ENCODE assay signal across 8 cellular contexts in the genomic region with DNA sequence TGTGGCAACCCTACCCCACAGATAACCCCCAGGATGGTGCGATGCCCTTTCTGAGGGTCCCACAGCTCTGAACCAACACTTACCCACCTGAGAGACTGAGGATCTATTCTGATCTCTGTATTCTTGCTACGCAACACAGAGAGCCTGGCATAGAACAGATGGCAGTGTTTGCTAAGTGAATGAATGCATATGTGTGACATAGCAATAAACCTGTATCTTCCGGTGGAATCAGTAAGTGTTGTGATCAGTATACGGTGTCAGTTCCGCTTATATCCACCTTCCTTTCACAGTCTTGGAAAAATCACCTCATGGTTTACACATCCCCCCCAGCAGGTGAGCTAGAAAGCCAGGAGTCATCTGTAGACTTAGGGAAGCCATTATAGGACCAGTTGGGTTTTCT. TPM values are rescaled to one million over a fixed set of nuclear protein-coding genes. Genes with fewer than 3 reads are reported as not detected.
DNase-seq lines count a peak whose midpoint lies in the region; ATAC-seq, FAIRE-seq and TF ChIP-seq lines count a peak whose summit lies in the region.

No MANE protein-coding gene starts in this region.

- in situ Hi-C loops in IMR-90 (cut with MboI; ENCODE audit: low sequenced_read_pairs) = loop anchor here (10.0 kb wide), 1 partner anchor 55 kb away; no protein-coding TSS in a partner anchor
- in situ Hi-C loops in K562 (cut with MboI) = no loop called here

- 0 out of 2 replicates have a peak overlapping the region, but pooled peaks have one; percentile 24 for H3K56ac ChIP-seq in IMR-90 (ENCODE audit: extremely low read depth, insufficient read depth, low read length)

- no peaks in the 10 kb centered on the region for H3K79me1 ChIP-seq in IMR-90 (ENCODE audit: low read depth in 1 of 2, low read length in 2 of 2)

- no peak for TF ChIP-seq CTCF in IMR-90 (conservative IDR thresholded peaks at IDR 0.05; ENCODE audit: low read depth, low read length)
- no peak for TF ChIP-seq CTCF in K562 (IDR thresholded peaks at IDR 0.05 in 2 of 3, conservative IDR thresholded peaks at IDR 0.05 in 1 of 3; ENCODE audit: insufficient read depth in 2 of 3, low read depth in 1 of 3, low read length in 3 of 3)
- no peak for TF ChIP-seq CTCF in lower leg skin (IDR thresholded peaks at IDR 0.05)

- H3K4me3 ChIP-seq in IMR-90 (ENCODE audit: insufficient read depth, low read depth, low read length) (no peak overlapping the region), K562 (no peak overlapping the region), mucosa of stomach (ENCODE audit: low read length) (no peak overlapping the region), lower leg skin (ENCODE audit: low read depth, poor library complexity, severe bottlenecking) (no peak overlapping the region)

- H3K79me2 ChIP-seq in K562 (ENCODE audit: control insufficient read depth, insufficient read depth, low read length) = no peaks in the 10 kb centered on the region

- CTCF ChIA-PET in IMR-90 (lab: Yijun Ruan, JAX) = interaction anchor here (0.6 kb wide), 1 partner anchor 459 kb away, joined by 3 read pairs; no protein-coding TSS in a partner anchor
- CTCF ChIA-PET in K562 (lab: Yijun Ruan, JAX; ENCODE audit: low intra/inter-chr PET ratio) = no interaction called here

- no peak for TF ChIP-seq POLR2A in IMR-90 (IDR thresholded peaks at IDR 0.05; ENCODE audit: low read depth, low read length)
- no peak for TF ChIP-seq POLR2A in K562 (conservative IDR thresholded peaks at IDR 0.05)
- no peak for TF ChIP-seq POLR2A in lower leg skin (IDR thresholded peaks at IDR 0.05)

- no peak for FAIRE-seq in K562 (lab: Jason Lieb, UNC)

- peak overlapping the region; percentile 69 to 93; a peak in 1 of 4 replicates for H4K8ac ChIP-seq in IMR-90 (ENCODE audit: low read depth in 2 of 2, low read length in 2 of 2)

- H3K9me3 ChIP-seq in IMR-90 (ENCODE audit: control insufficient read depth, insufficient read depth, low read length) = no peaks in the 10 kb centered on the region
- no peaks in the 10 kb centered on the region for H3K9me3 ChIP-seq in K562 (replicated peaks; ENCODE audit: control insufficient read depth, insufficient read depth, low read depth, low read length)
- H3K9me3 ChIP-seq in mucosa of stomach (ENCODE audit: control insufficient read depth, low read length) = no peaks in the 10 kb centered on the region

- H3K27ac ChIP-seq in IMR-90 (ENCODE audit: insufficient read depth, low read length) (no peak overlapping the region), K562 (ENCODE audit: extremely low read depth, low read depth, low read length) (no peak overlapping the region)

- DNase-seq in AML-193 (lab: John Stamatoyannopoulos, UW) (peak; percentile 9 to 32), IMR-90 (no peak), K562 (ENCODE audit: extremely low read depth in 1 of 4, low spot score in 3 of 4) (no peak), lower leg skin (ENCODE audit: low spot score in 2 of 2) (no peak), Right ventricle myocardium superior (no peak)

- H4K91ac ChIP-seq in IMR-90 (ENCODE audit: insufficient read depth, low read depth, low read length) = peak overlapping the region; percentile 32; the same call in 1 of the 2 replicates

- no peak overlapping the region; the same call in 1 of the 2 replicates for H3K23ac ChIP-seq in IMR-90 (ENCODE audit: low read depth, low read length)

- ATAC-seq in IMR-90 (ENCODE audit: low read depth) (no peak), K562 (no peak), HG03159 (IDR thresholded peaks at IDR 0.05; ENCODE audit: unreplicated experiment) (no peak), HG03354 (IDR thresholded peaks at IDR 0.05; ENCODE audit: poor library complexity, severe bottlenecking, unreplicated experiment) (no peak), Right ventricle myocardium superior (ENCODE audit: poor library complexity) (no peak)

- no peak overlapping the region for H2BK5ac ChIP-seq in IMR-90 (ENCODE audit: low read depth, low read length, poor library complexity, severe bottlenecking)

- H3K36me3 ChIP-seq in IMR-90 (ENCODE audit: control insufficient read depth, insufficient read depth, low read length) (no peaks in the 10 kb centered on the region), K562 (ENCODE audit: control insufficient read depth, insufficient read depth, low read length) (no peaks in the 10 kb centered on the region), mucosa of stomach (ENCODE audit: control insufficient read depth, insufficient read depth, low read length) (no peaks in the 10 kb centered on the region)

- H3K9me1 ChIP-seq in IMR-90 (ENCODE audit: insufficient read depth, low read length) = no peaks in the 10 kb centered on the region; the same call in 1 of the 2 replicates
- H3K9me1 ChIP-seq in K562 (ENCODE audit: control insufficient read depth, insufficient read depth, low read length) = no peaks in the 10 kb centered on the region

- peak overlapping the region; percentile 64; the same call in 1 of the 2 replicates for H3K4me2 ChIP-seq in IMR-90 (ENCODE audit: low read depth, low read length)
- no peak overlapping the region for H3K4me2 ChIP-seq in K562 (ENCODE audit: insufficient read depth, low read length)

- H3K4me1 ChIP-seq in IMR-90 (ENCODE audit: control insufficient read depth, insufficient read depth, low read length) (peaks cover 4% of the 10 kb centered on the region; the same call in 1 of the 2 replicates), K562 (replicated peaks in 1 of 2; ENCODE audit: control insufficient read depth in 2 of 2, insufficient read depth in 2 of 2, low read length in 2 of 2) (peaks cover 6 to 11% of the 10 kb centered on the region in 2 experiments; a peak in 3 of 5 replicates), mucosa of stomach (ENCODE audit: control insufficient read depth, insufficient read depth, low read length) (peaks cover 10% of the 10 kb centered on the region)

- H2AFZ ChIP-seq in IMR-90 (replicated peaks; ENCODE audit: low read length, poor library complexity) = peak overlapping the region; percentile 90
- H2AFZ ChIP-seq in K562 (ENCODE audit: low read depth, low read length) = peak overlapping the region; percentile 38; the same call in 1 of the 2 replicates

- H2AK5ac ChIP-seq in IMR-90 (ENCODE audit: low read depth, low read length) = no peak overlapping the region

- no peak overlapping the region for H2AK9ac ChIP-seq in IMR-90 (replicated peaks; ENCODE audit: low read depth, low read length, poor library complexity)

- H2BK120ac ChIP-seq in IMR-90 (ENCODE audit: low read depth, low read length) = peak overlapping the region; percentile 85; the same call in 1 of the 2 replicates

- no peak for TF ChIP-seq EP300 in K562 (IDR thresholded peaks at IDR 0.05; ENCODE audit: low read length)

- no TSS peak for BruUV-seq in IMR-90 (replicated peaks; lab: Mats Ljungman, UMichigan)
- no TSS peak for BruUV-seq in K562 (replicated peaks; lab: Mats Ljungman, UMichigan)

- no peak overlapping the region for H2BK20ac ChIP-seq in IMR-90 (ENCODE audit: low read depth, low read length)

- H3K18ac ChIP-seq in IMR-90 (ENCODE audit: low read depth, low read length) = no peak overlapping the region

- peak overlapping the region; percentile 67; the same call in 1 of the 2 replicates for H3K4ac ChIP-seq in IMR-90 (ENCODE audit: low read depth, low read length)

- H4K5ac ChIP-seq in IMR-90 (ENCODE audit: low read depth, low read length) = no peak overlapping the region; the same call in 1 of the 2 replicates

- no CpG with 5 or more reads among the region's 5 CpGs for WGBS in IMR-90 (ENCODE audit: extremely low coverage in 2 of 2, insufficient read length in 1 of 2), 2 experiments
- WGBS in K562 (ENCODE audit: insufficient coverage, low coverage, missing lambda C conversion rate) = 70% methylated on average over 5 of the region's 5 CpGs
- 43 to 69% methylated on average over 5 of the region's 5 CpGs for WGBS in lower leg skin, 2 donors

- intact Hi-C loops in IMR-90 (cut with micrococcal nuclease) (no loop called here), K562 (cut with micrococcal nuclease) (no loop called here), lower leg skin (cut with DNase I; ENCODE audit: low total_unique reads) (no loop called here), Right ventricle myocardium superior (cut with DNase I) (no loop called here)

- H3K27me3 ChIP-seq in IMR-90 (ENCODE audit: control insufficient read depth, insufficient read depth, low read length) (peaks cover 16% of the 10 kb centered on the region), K562 (ENCODE audit: control insufficient read depth in 2 of 2, insufficient read depth in 2 of 2, low read length in 2 of 2) (no peaks in the 10 kb centered on the region; a peak in 2 of 5 replicates), mucosa of stomach (ENCODE audit: control insufficient read depth, insufficient read depth, low read length) (no peaks in the 10 kb centered on the region)

- POLR2A ChIA-PET in IMR-90 (lab: Charles Lee; ENCODE audit: unreplicated experiment) (no interaction called here), K562 (lab: Yijun Ruan, JAX) (no interaction called here)

- no peak overlapping the region for H2BK15ac ChIP-seq in IMR-90 (ENCODE audit: low read depth, low read length)

- H4K20me1 ChIP-seq in IMR-90 (ENCODE audit: insufficient read depth, low read length) = no peaks in the 10 kb centered on the region
- H4K20me1 ChIP-seq in K562 (replicated peaks; ENCODE audit: control insufficient read depth, insufficient read depth, low read length) = no peaks in the 10 kb centered on the region

- no peak for TF ChIP-seq RAD21 in IMR-90 (IDR thresholded peaks at IDR 0.05; ENCODE audit: low read length)
- no peak for TF ChIP-seq RAD21 in K562 (CRISPR knock-in tag; conservative IDR thresholded peaks at IDR 0.05 in 1 of 2, IDR thresholded peaks at IDR 0.05 in 1 of 2)

- dilution Hi-C loops in IMR-90 (cut with HindIII; ENCODE audit: low sequenced_read_pairs, unreplicated experiment) = no loop called here

- no peak overlapping the region for H3K9ac ChIP-seq in IMR-90 (ENCODE audit: low read depth, low read length)
- no peak overlapping the region for H3K9ac ChIP-seq in K562 (ENCODE audit: insufficient read depth in 1 of 2, low read depth in 2 of 2, low read length in 2 of 2)
- H3K9ac ChIP-seq in mucosa of stomach (ENCODE audit: low read length) = peak overlapping the region; percentile 32

- H3K14ac ChIP-seq in IMR-90 (replicated peaks; ENCODE audit: low read depth, low read length) = no peak overlapping the region

RNA-seq across cellular contexts. Expression of gene HSD17B10, which starts 5.9 kb away (rescaled TPM):
- 80.5 and 99.8 TPM in 2 replicates for total RNA-seq in IMR-90 (2012; rRNA removed)
- 118 and 125 TPM in 2 replicates for polyA plus RNA-seq in IMR-90 (2012; rRNA removed)
- polyA plus RNA-seq in IMR-90 (2012; cell fraction: cytosol; rRNA removed) = 142 and 162 TPM in 2 replicates
- polyA plus RNA-seq in IMR-90 (2012; cell fraction: nucleus; rRNA removed; ENCODE audit: low replicate concordance) = 53.3 and 65.7 TPM in 2 replicates
- total RNA-seq in K562 (2011; cell fraction: chromatin; rRNA removed; ENCODE audit: low replicate concordance) = 12.0 and 30.8 TPM in 2 replicates
- total RNA-seq in K562 (2011; cell fraction: nucleolus; rRNA removed) = 46.3 and 49.7 TPM in 2 replicates
- total RNA-seq in K562 (2011; cell fraction: nucleoplasm; rRNA removed) = 35.0 and 39.5 TPM in 2 replicates
- total RNA-seq in K562 (2014; rRNA removed) = 197 and 227 TPM in 2 replicates
- 105 and 146 TPM in 2 replicates for total RNA-seq in K562 (2014; rRNA removed; fragmentation: Illumina TruSeq; extraction: Trizol)
- 169 and 171 TPM in 2 replicates for total RNA-seq in K562 (2015; rRNA removed; fragmentation: Illumina TruSeq; extraction: Trizol)
- total RNA-seq in K562 (2021) = 202 and 205 TPM in 2 replicates
- polyA plus RNA-seq in K562 (2011; rRNA removed) = 187 and 209 TPM in 2 replicates
- polyA plus RNA-seq in K562 (2011; cell fraction: cytosol; rRNA removed) = 264 and 402 TPM in 2 replicates
- 82.9 and 102 TPM in 2 replicates for polyA plus RNA-seq in K562 (2011; cell fraction: nucleus; rRNA removed)
- 157 and 231 TPM in 2 replicates for polyA plus RNA-seq in K562 (2012)
- 221 and 258 TPM in 2 replicates for polyA plus RNA-seq in K562 (2014; fragmentation: Illumina TruSeq; extraction: Trizol)
- 10 to 100 TPM; 45.3 to 67.9 TPM for polyA plus RNA-seq in K562 (2014; fragmentation: Nextera tagmentation; extraction: Ambion mirVana)
- polyA plus RNA-seq in K562 (2014; rRNA removed) = 186 and 219 TPM in 2 replicates
- polyA minus RNA-seq in K562 (2011; rRNA and poly(A)+ RNA removed) = 128 and 192 TPM in 2 replicates
- polyA minus RNA-seq in K562 (2011; cell fraction: cytosol; rRNA and poly(A)+ RNA removed) = 66.0 and 75.1 TPM in 2 replicates
- polyA minus RNA-seq in K562 (2011; cell fraction: nucleus; rRNA and poly(A)+ RNA removed) = 12.8 and 15.1 TPM in 2 replicates
- 100 to 1,000 TPM in 1 of 4 donors, 10 to 100 TPM in 3; 61.2 to 109 (median 83.3) TPM for total RNA-seq in lower leg skin
- 113 TPM for total RNA-seq in Right ventricle myocardium superior

RNA-seq across cellular contexts. Expression of gene RIBC1, which starts 17.4 kb away (rescaled TPM):
- total RNA-seq in IMR-90 (2012; rRNA removed) (0.36 and 0.83 TPM in 2 replicates), K562 (2014; rRNA removed) (0.18 and 0.61 TPM in 2 replicates), K562 (2014; rRNA removed; fragmentation: Illumina TruSeq; extraction: Trizol) (0.32 and 0.44 TPM in 2 replicates), K562 (2015; rRNA removed; fragmentation: Illumina TruSeq; extraction: Trizol) (0.38 and 0.47 TPM in 2 replicates), K562 (2021) (0.20 and 0.51 TPM in 2 replicates), lower leg skin (1 to 10 TPM in 1 of 4 donors, under 1 TPM in 3; 0.65 to 1.1 (median 0.94) TPM), Right ventricle myocardium superior (0.38 TPM)
- polyA plus RNA-seq in IMR-90 (2012; rRNA removed) (0.31 and 0.39 TPM in 2 replicates), K562 (2011; rRNA removed) (0.15 and 0.17 TPM in 2 replicates), K562 (2014; fragmentation: Illumina TruSeq; extraction: Trizol) (0.48 and 0.50 TPM in 2 replicates), K562 (2014; fragmentation: Nextera tagmentation; extraction: Ambion mirVana) (under 1 TPM; 0.07 to 0.49 TPM), K562 (2014; rRNA removed) (0.23 and 0.51 TPM in 2 replicates)
- polyA plus RNA-seq in IMR-90 (2012; cell fraction: cytosol; rRNA removed) = 0.14 and 0.30 TPM in 2 replicates
- polyA plus RNA-seq in IMR-90 (2012; cell fraction: nucleus; rRNA removed; ENCODE audit: low replicate concordance) = 0.27 and 0.62 TPM in 2 replicates
- total RNA-seq in K562 (2011; cell fraction: chromatin; rRNA removed; ENCODE audit: low replicate concordance) = 0.35 and 0.74 TPM in 2 replicates
- total RNA-seq in K562 (2011; cell fraction: nucleolus; rRNA removed) = not detected in 2 replicates
- 0.51 and 0.99 TPM in 2 replicates for total RNA-seq in K562 (2011; cell fraction: nucleoplasm; rRNA removed)
- polyA plus RNA-seq in K562 (2011; cell fraction: cytosol; rRNA removed) = 0.15 and 0.22 TPM in 2 replicates
- polyA plus RNA-seq in K562 (2011; cell fraction: nucleus; rRNA removed) = 0.51 and 1.2 TPM in 2 replicates
- 0.65 and 0.73 TPM in 2 replicates for polyA plus RNA-seq in K562 (2012)
- polyA minus RNA-seq in K562 (2011; rRNA and poly(A)+ RNA removed) = 0.21 and 0.35 TPM in 2 replicates
- not detected in 2 replicates for polyA minus RNA-seq in K562 (2011; cell fraction: cytosol; rRNA and poly(A)+ RNA removed)
- polyA minus RNA-seq in K562 (2011; cell fraction: nucleus; rRNA and poly(A)+ RNA removed) = 0.22 TPM in 1 of 2 replicates, not detected in the other

RNA-seq across cellular contexts. Expression of gene SMC1A, which starts 17.6 kb away (rescaled TPM):
- total RNA-seq in IMR-90 (2012; rRNA removed) (41.0 and 43.0 TPM in 2 replicates), K562 (2014; rRNA removed) (55.6 and 71.0 TPM in 2 replicates), K562 (2014; rRNA removed; fragmentation: Illumina TruSeq; extraction: Trizol) (72.9 and 93.0 TPM in 2 replicates), K562 (2015; rRNA removed; fragmentation: Illumina TruSeq; extraction: Trizol) (63.8 and 70.1 TPM in 2 replicates), K562 (2021) (110 and 126 TPM in 2 replicates), lower leg skin (10 to 100 TPM; 23.0 to 48.9 (median 30.4) TPM), Right ventricle myocardium superior (36.6 TPM)
- polyA plus RNA-seq in IMR-90 (2012; rRNA removed) (34.3 and 35.8 TPM in 2 replicates), K562 (2011; rRNA removed) (61.3 and 71.2 TPM in 2 replicates), K562 (2014; fragmentation: Illumina TruSeq; extraction: Trizol) (125 and 126 TPM in 2 replicates), K562 (2014; fragmentation: Nextera tagmentation; extraction: Ambion mirVana) (10 to 100 TPM; 28.5 to 43.6 TPM), K562 (2014; rRNA removed) (80.6 and 82.8 TPM in 2 replicates)
- polyA plus RNA-seq in IMR-90 (2012; cell fraction: cytosol; rRNA removed) = 8.7 and 25.6 TPM in 2 replicates
- polyA plus RNA-seq in IMR-90 (2012; cell fraction: nucleus; rRNA removed; ENCODE audit: low replicate concordance) = 11.1 and 37.4 TPM in 2 replicates
- total RNA-seq in K562 (2011; cell fraction: chromatin; rRNA removed; ENCODE audit: low replicate concordance) = 87.6 and 153 TPM in 2 replicates
- total RNA-seq in K562 (2011; cell fraction: nucleolus; rRNA removed) = 39.2 and 54.7 TPM in 2 replicates
- total RNA-seq in K562 (2011; cell fraction: nucleoplasm; rRNA removed) = 73.0 and 90.5 TPM in 2 replicates
- polyA plus RNA-seq in K562 (2011; cell fraction: cytosol; rRNA removed) = 36.8 and 57.9 TPM in 2 replicates
- polyA plus RNA-seq in K562 (2011; cell fraction: nucleus; rRNA removed) = 70.3 and 89.4 TPM in 2 replicates
- 72.7 and 94.5 TPM in 2 replicates for polyA plus RNA-seq in K562 (2012)
- 149 and 164 TPM in 2 replicates for polyA minus RNA-seq in K562 (2011; rRNA and poly(A)+ RNA removed)
- 82.7 and 109 TPM in 2 replicates for polyA minus RNA-seq in K562 (2011; cell fraction: cytosol; rRNA and poly(A)+ RNA removed)
- polyA minus RNA-seq in K562 (2011; cell fraction: nucleus; rRNA and poly(A)+ RNA removed) = 31.1 and 50.1 TPM in 2 replicates

Comparison
In these comparisons a context has a peak if more than half of its experiments do, and no peak if none do; other contexts are left out.
1. DNase-seq: peak in AML-193 (2 of 2); none in IMR-90 (single experiment), K562 (0 of 4), lower leg skin (0 of 2) and Right ventricle myocardium superior (single experiment).